8 cellular contexts compared by ENCODE assay signal in the genomic region with DNA sequence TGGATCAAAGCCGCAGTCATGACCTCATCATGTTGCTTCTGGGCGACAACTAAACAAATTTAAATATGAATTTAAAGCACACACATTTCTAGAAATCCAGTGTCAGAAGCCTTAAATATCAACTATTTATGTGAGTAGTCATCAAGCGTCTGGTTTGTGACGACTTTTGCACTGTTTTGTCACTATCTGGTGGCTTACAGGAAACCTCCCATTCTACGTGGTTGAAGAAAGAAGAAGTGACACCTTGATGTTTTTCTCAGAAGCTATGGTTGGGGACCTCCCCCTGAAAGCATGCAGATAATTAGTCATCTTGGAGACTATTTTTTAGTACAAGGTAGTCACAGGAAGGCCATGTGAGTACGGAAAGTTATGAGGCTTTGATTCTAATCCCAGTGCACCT. TPM values are rescaled to one million over a fixed set of nuclear protein-coding genes. Genes with fewer than 3 reads are reported as not detected.
DNase-seq lines count a peak whose midpoint lies in the region; ATAC-seq and TF ChIP-seq lines count a peak whose summit lies in the region.

No MANE protein-coding gene starts in this region.

- peak overlapping the region; percentile 93 to 100 (median 97) for H3K27ac Mint-ChIP-seq in immature natural killer cell

- peak overlapping the region; percentile 53 to 74 (median 64) for H3K4me3 Mint-ChIP-seq in immature natural killer cell

- H3K9me3 Mint-ChIP-seq in immature natural killer cell, result peaks cover 0 to 6% (median 0%) of the 10 kb centered on the region in 6 donors

- H3K36me3 ChIP-seq in gastroesophageal sphincter, result no peaks in the 10 kb centered on the region

- no peaks in the 10 kb centered on the region for H3K9me3 ChIP-seq in gastroesophageal sphincter

- DNase-seq in T follicular helper cell (ENCODE audit: low read depth), result peak; percentile 50
- DNase-seq in immature natural killer cell, result peak; percentile 87 to 90 (median 87)
- DNase-seq in left lobe of liver (ENCODE audit: low spot score), result no peak
- DNase-seq in NCI-H2029 treated with DMSO at 0.1 percent for 48 hours (lab: John Stamatoyannopoulos, UW), result no peak
- no peak for DNase-seq in foreskin melanocyte

- no peak for TF ChIP-seq POLR2A in gastroesophageal sphincter (IDR thresholded peaks at IDR 0.05)

- H3K27me3 ChIP-seq in gastroesophageal sphincter, result no peaks in the 10 kb centered on the region

- H3K27me3 Mint-ChIP-seq in immature natural killer cell (ENCODE audit: low read depth in 3 of 3), result peaks cover 11 to 15% (median 14%) of the 10 kb centered on the region in 3 donors

- H3K4me3 ChIP-seq in gastroesophageal sphincter, result no peak overlapping the region

- ATAC-seq in GM18861 (IDR thresholded peaks at IDR 0.05; ENCODE audit: unreplicated experiment), result peak; percentile 98
- peak; percentile 96 for ATAC-seq in HG02840 (IDR thresholded peaks at IDR 0.05; ENCODE audit: low FRiP score, unreplicated experiment)
- ATAC-seq in left lobe of liver, result no peak
- ATAC-seq in gastroesophageal sphincter, result no peak

- TF ChIP-seq CTCF in gastroesophageal sphincter (IDR thresholded peaks at IDR 0.05), result no peak

- H3K4me1 ChIP-seq in gastroesophageal sphincter, result no peaks in the 10 kb centered on the region

- TF ChIP-seq EP300 in gastroesophageal sphincter (IDR thresholded peaks at IDR 0.05), result no peak

- H3K36me3 Mint-ChIP-seq in immature natural killer cell, result peaks cover 0 to 9% (median 4%) of the 10 kb centered on the region in 3 donors

- H3K4me1 Mint-ChIP-seq in immature natural killer cell, result peaks cover 66 to 69% of the 10 kb centered on the region in 2 donors

- no peak overlapping the region for H3K27ac ChIP-seq in gastroesophageal sphincter

- 79 to 82% methylated on average over 5 to 6 of the region's 6 CpGs for WGBS in gastroesophageal sphincter (ENCODE audit: low coverage in 1 of 2), 2 donors

RNA-seq across cellular contexts. Expression of gene TENT5C, which starts 58.5 kb away (rescaled TPM):
- polyA plus RNA-seq in immature natural killer cell, result 10 to 100 TPM in 2 of 3 donors, 1 to 10 TPM in 1; 7.4 to 25.7 (median 25.3) TPM
- total RNA-seq in left lobe of liver, result 2.4 TPM
- total RNA-seq in gastroesophageal sphincter, result 1 to 10 TPM; 1.5 to 6.1 (median 3.2) TPM

Comparison
In these comparisons a context has a peak if more than half of its experiments do, and no peak if none do; other contexts are left out.
1. ATAC-seq: peak in GM18861 (single experiment) and HG02840 (single experiment); none in left lobe of liver (single experiment) and gastroesophageal sphincter (single experiment).
2. DNase-seq: peak in T follicular helper cell (single experiment) and immature natural killer cell (3 of 3); none in left lobe of liver (single experiment), NCI-H2029 treated with DMSO at 0.1 percent for 48 hours (single experiment) and foreskin melanocyte (single experiment).